In genomic region chr17:50931003-50931878, GRCh38 we compare ENCODE assay signal across 8 cellular contexts.
A peak's percentile ranks its signal among the peaks of the same experiment; 100 is the strongest.
DNase-seq lines count a peak whose midpoint lies in the region; ATAC-seq and TF ChIP-seq lines count a peak whose summit lies in the region.

No MANE protein-coding gene starts in this region.

- peak overlapping the region; percentile 75 for H3K4me3 Mint-ChIP-seq in activated naive CD4-positive, alpha-beta T cell treated with anti-CD3 and anti-CD28 coated beads for 36 hours
- peak overlapping the region; percentile 80 to 98 (median 88) for H3K4me3 Mint-ChIP-seq in naive thymus-derived CD8-positive, alpha-beta T cell

- H3K27me3 Mint-ChIP-seq in activated naive CD4-positive, alpha-beta T cell treated with anti-CD3 and anti-CD28 coated beads for 36 hours (ENCODE audit: low read depth), result no peaks in the 10 kb centered on the region
- peaks cover 0 to 5% (median 0%) of the 10 kb centered on the region in 5 donors for H3K27me3 Mint-ChIP-seq in naive thymus-derived CD8-positive, alpha-beta T cell

- H3K36me3 Mint-ChIP-seq in activated naive CD4-positive, alpha-beta T cell treated with anti-CD3 and anti-CD28 coated beads for 36 hours (ENCODE audit: low read depth), result no peaks in the 10 kb centered on the region
- H3K36me3 Mint-ChIP-seq in naive thymus-derived CD8-positive, alpha-beta T cell, result no peaks in the 10 kb centered on the region

- POLR2A ChIA-PET in Panc1 (lab: Charles Lee), result interaction anchor here (0.6 to 0.9 kb wide), 2 partner anchors 11 to 65 kb away, joined by 3 to 5 read pairs; no protein-coding TSS in a partner anchor
- POLR2A ChIA-PET in naive thymus-derived CD8-positive, alpha-beta T cell (lab: Charles Lee), result interaction anchor here (0.7 to 3.0 kb wide), 15 partner anchors 8 to 79 kb away, joined by 3 to 122 read pairs (median 11); partner anchors contain the start of gene TOB1

- H3K4me1 Mint-ChIP-seq in activated naive CD4-positive, alpha-beta T cell treated with anti-CD3 and anti-CD28 coated beads for 36 hours (ENCODE audit: low read depth), result peaks cover 23% of the 10 kb centered on the region
- peaks cover 27 to 56% (median 51%) of the 10 kb centered on the region in 4 donors for H3K4me1 Mint-ChIP-seq in naive thymus-derived CD8-positive, alpha-beta T cell

- H3K4me1 ChIP-seq in Panc1 (ENCODE audit: control insufficient read depth, insufficient read depth, low read length) (0 out of 2 replicates have a peak, but pooled peaks cover 5% of the 10 kb centered on the region), testis (peaks cover 11% of the 10 kb centered on the region)

- ATAC-seq in GM18867 (IDR thresholded peaks at IDR 0.05; ENCODE audit: unreplicated experiment) (peak; percentile 76), Panc1 (peak; percentile 61)
- peak; percentile 82 to 86 for ATAC-seq in naive thymus-derived CD8-positive, alpha-beta T cell

- H3K27me3 ChIP-seq in Panc1 (ENCODE audit: control insufficient read depth, insufficient read depth, low read length) (no peaks in the 10 kb centered on the region), testis (no peaks in the 10 kb centered on the region)

- no peaks in the 10 kb centered on the region for H3K36me3 ChIP-seq in Panc1 (ENCODE audit: control insufficient read depth, insufficient read depth, low read length)
- H3K36me3 ChIP-seq in testis (ENCODE audit: low read depth, missing control alignments), result no peaks in the 10 kb centered on the region

- H3K9me3 ChIP-seq in Panc1 (ENCODE audit: control insufficient read depth, insufficient read depth, low read depth, low read length) (no peaks in the 10 kb centered on the region), testis (no peaks in the 10 kb centered on the region)

- CTCF ChIA-PET in Panc1 (lab: Charles Lee), result interaction anchor here (0.6 kb wide), 1 partner anchor 68 kb away, joined by 3 read pairs; no protein-coding TSS in a partner anchor
- CTCF ChIA-PET in activated naive CD4-positive, alpha-beta T cell treated with anti-CD3 and anti-CD28 coated beads for 36 hours (lab: Charles Lee), result interaction anchor here (0.5 to 2.3 kb wide), 9 partner anchors 9 to 81 kb away, joined by 3 to 8 read pairs (median 4); no protein-coding TSS in a partner anchor

- TF ChIP-seq POLR2A in testis (IDR thresholded peaks at IDR 0.05), result no peak

- 1% methylated on average over 26 to 61 of the region's 68 CpGs for WGBS in testis, 2 donors

- in situ Hi-C loops in Panc1 (cut with HindIII; ENCODE audit: low pct_unique_long_range_greater_than_20kb, low sequenced_read_pairs), result no loop called here

- H3K27ac ChIP-seq in Panc1 (ENCODE audit: low read length) (peak overlapping the region; percentile 41; the same call in 1 of the 2 replicates), testis (peak overlapping the region; percentile 59 to 85)

- BruUV-seq in Panc1 (replicated peaks; lab: Mats Ljungman, UMichigan), result no TSS peak

- intact Hi-C loops in Panc1 (cut with micrococcal nuclease; ENCODE audit: unreplicated experiment) (no loop called here), testis (cut with DNase I; ENCODE audit: low total_unique reads) (no loop called here)
- intact Hi-C loops in activated naive CD4-positive, alpha-beta T cell treated with anti-CD3 and anti-CD28 coated beads for 36 hours (cut with micrococcal nuclease), result loop anchor here (1.0 to 2.0 kb wide), 5 partner anchors 12 to 66 kb away; no protein-coding TSS in a partner anchor

- peak overlapping the region; percentile 78 for H3K27ac Mint-ChIP-seq in activated naive CD4-positive, alpha-beta T cell treated with anti-CD3 and anti-CD28 coated beads for 36 hours
- peak overlapping the region; percentile 94 to 99 (median 98) for H3K27ac Mint-ChIP-seq in naive thymus-derived CD8-positive, alpha-beta T cell

- H3K4me3 ChIP-seq in Panc1 (ENCODE audit: low read depth in 2 of 2, low read length in 2 of 2) (peak overlapping the region; percentile 30 to 55), fibroblast of villous mesenchyme (ENCODE audit: low read depth, low read length) (peak overlapping the region; percentile 51), testis (peak overlapping the region; percentile 37 to 57)

- no peaks in the 10 kb centered on the region for H3K9me3 Mint-ChIP-seq in activated naive CD4-positive, alpha-beta T cell treated with anti-CD3 and anti-CD28 coated beads for 36 hours
- H3K9me3 Mint-ChIP-seq in naive thymus-derived CD8-positive, alpha-beta T cell, result no peaks in the 10 kb centered on the region

- TF ChIP-seq CTCF in Panc1 (IDR thresholded peaks at IDR 0.05), result no peak
- no peak for TF ChIP-seq CTCF in fibroblast of villous mesenchyme (IDR thresholded peaks at IDR 0.05; ENCODE audit: insufficient read depth, low read depth, low read length)
- no peak for TF ChIP-seq CTCF in testis (IDR thresholded peaks at IDR 0.05)

- DNase-seq in KG1 (lab: John Stamatoyannopoulos, UW) (peak; percentile 55), Panc1 (ENCODE audit: low read depth, low spot score) (no peak), fibroblast of villous mesenchyme (ENCODE audit: low read depth) (peak; percentile 93), testis (peak; percentile 81), SW 1271 (lab: John Stamatoyannopoulos, UW) (no peak)
- DNase-seq in activated naive CD4-positive, alpha-beta T cell treated with anti-CD3 and anti-CD28 coated beads for 36 hours, result peak; percentile 66
- DNase-seq in naive thymus-derived CD8-positive, alpha-beta T cell, result peak; percentile 25 to 77 (median 56)

Comparison
In these comparisons a context has a peak if more than half of its experiments do, and no peak if none do; other contexts are left out.
1. DNase-seq: peak in KG1 (single experiment), activated naive CD4-positive, alpha-beta T cell treated with anti-CD3 and anti-CD28 coated beads for 36 hours (single experiment), fibroblast of villous mesenchyme (single experiment), naive thymus-derived CD8-positive, alpha-beta T cell (10 of 10) and testis (single experiment); none in Panc1 (single experiment) and SW 1271 (0 of 2).
2. Peak in every context shown above with its lines, with median percentiles within 50 percentile points of each other: ATAC-seq and H3K4me3 ChIP-seq.